ENCODE assay signal across 14 cellular contexts in genomic region chr20:45157977-45158376, GRCh38. TPM values are rescaled to one million over a fixed set of nuclear protein-coding genes. Genes with fewer than 3 reads are reported as not detected.
DNase-seq lines count a peak whose midpoint lies in the region; ATAC-seq and TF ChIP-seq lines count a peak whose summit lies in the region.
"Had no signal": no experiment of that assay in that cellular context is flagged by ENCODE, and none has a peak within 500 bp of the region (broad histone marks: within the 10 kb centered on the region; RNA-seq: fewer than 3 reads in every experiment).

No MANE protein-coding gene starts in this region.

- no peaks in the 10 kb centered on the region for H3K4me1 Mint-ChIP-seq in naive thymus-derived CD8-positive, alpha-beta T cell

- peaks cover 16 to 71% (median 36%) of the 10 kb centered on the region in 9 donors for H3K9me3 Mint-ChIP-seq in naive thymus-derived CD8-positive, alpha-beta T cell

- no peaks in the 10 kb centered on the region for H3K27me3 ChIP-seq in RWPE2 (ENCODE audit: insufficient read depth, poor library complexity, severe bottlenecking)
- H3K27me3 ChIP-seq: cardiac muscle cell had no signal

- peak overlapping the region; percentile 15 for H3K27ac ChIP-seq in RWPE2 (ENCODE audit: poor library complexity, severe bottlenecking)
- H3K27ac ChIP-seq: cardiac muscle cell had no signal

- ATAC-seq in RWPE2 (ENCODE audit: low read depth) (peak; percentile 98), HG02610 (IDR thresholded peaks at IDR 0.05; ENCODE audit: unreplicated experiment) (no peak), GM21825 (IDR thresholded peaks at IDR 0.05; ENCODE audit: unreplicated experiment) (no peak)
- no peak for ATAC-seq in naive thymus-derived CD8-positive, alpha-beta T cell

- H3K4me3 Mint-ChIP-seq in naive thymus-derived CD8-positive, alpha-beta T cell, result no peak overlapping the region

- DNase-seq in H4 (ENCODE audit: low spot score), result peak; percentile 53
- DNase-seq in RWPE2 (ENCODE audit: low spot score), result no peak
- DNase-seq in fibroblast of pulmonary artery (ENCODE audit: low read depth), result peak; percentile 87
- peak; percentile 21 for DNase-seq in putamen (ENCODE audit: low spot score)
- no peak for DNase-seq in naive thymus-derived CD8-positive, alpha-beta T cell
- DNase-seq in NCI-H2107 (lab: John Stamatoyannopoulos, UW), result no peak
- DNase-seq: activated T-cell treated with anti-CD3 and anti-CD28 coated beads for 4 hours, NCI-H1048, spleen, T1000 had no signal

- peaks cover 15% of the 10 kb centered on the region for H3K4me1 ChIP-seq in RWPE2 (ENCODE audit: insufficient read depth, poor library complexity, severe bottlenecking)

- no peak overlapping the region for H3K4me3 ChIP-seq in RWPE2 (ENCODE audit: severe bottlenecking)
- H3K4me3 ChIP-seq in fibroblast of pulmonary artery (replicated peaks; ENCODE audit: low read depth, low read length), result no peak overlapping the region
- H3K4me3 ChIP-seq: cardiac muscle cell, spleen had no signal

- H3K27me3 Mint-ChIP-seq in naive thymus-derived CD8-positive, alpha-beta T cell, result peaks cover 30 to 74% (median 39%) of the 10 kb centered on the region in 5 donors

- no peak overlapping the region for H3K27ac Mint-ChIP-seq in naive thymus-derived CD8-positive, alpha-beta T cell

- peaks cover 0 to 50% (median 24%) of the 10 kb centered on the region in 3 donors for H3K36me3 Mint-ChIP-seq in naive thymus-derived CD8-positive, alpha-beta T cell

- TF ChIP-seq CTCF in RWPE2 (IDR thresholded peaks at IDR 0.05; ENCODE audit: poor library complexity, severe bottlenecking), result no peak
- no peak for TF ChIP-seq CTCF in fibroblast of pulmonary artery (IDR thresholded peaks at IDR 0.05; ENCODE audit: low read length, missing control alignments)

- POLR2A ChIA-PET in naive thymus-derived CD8-positive, alpha-beta T cell (lab: Charles Lee), result no interaction called here

- H3K9me3 ChIP-seq in RWPE2 (ENCODE audit: severe bottlenecking), result peaks cover 13% of the 10 kb centered on the region

- H3K36me3 ChIP-seq in RWPE2 (ENCODE audit: low read depth), result no peaks in the 10 kb centered on the region
- H3K36me3 ChIP-seq: cardiac muscle cell, spleen had no signal

RNA-seq across cellular contexts. Expression of gene PI3, which starts 16.7 kb away (rescaled TPM):
- total RNA-seq in H4 (2014; rRNA removed; shearing (Covaris generic)), result not detected in 2 replicates
- not detected for total RNA-seq in naive thymus-derived CD8-positive, alpha-beta T cell
- polyA plus RNA-seq in naive thymus-derived CD8-positive, alpha-beta T cell, result not detected
- total RNA-seq: cardiac muscle cell, mononuclear cell had no signal
- polyA plus RNA-seq: cardiac muscle cell had no signal

RNA-seq across cellular contexts. Expression of gene WFDC12, which starts 33.7 kb away (rescaled TPM):
- not detected in 2 replicates for total RNA-seq in H4 (2014; rRNA removed; shearing (Covaris generic))
- total RNA-seq in naive thymus-derived CD8-positive, alpha-beta T cell, result not detected
- polyA plus RNA-seq in naive thymus-derived CD8-positive, alpha-beta T cell, result not detected
- total RNA-seq: cardiac muscle cell, mononuclear cell, spleen had no signal
- polyA plus RNA-seq: cardiac muscle cell, spleen had no signal

RNA-seq across cellular contexts. Expression of gene WFDC5, which starts 43.0 kb away (rescaled TPM):
- total RNA-seq in H4 (2014; rRNA removed; shearing (Covaris generic)), result not detected in 2 replicates
- total RNA-seq in naive thymus-derived CD8-positive, alpha-beta T cell, result not detected
- not detected for polyA plus RNA-seq in naive thymus-derived CD8-positive, alpha-beta T cell
- total RNA-seq: cardiac muscle cell, mononuclear cell, spleen had no signal
- polyA plus RNA-seq: cardiac muscle cell, spleen had no signal

RNA-seq across cellular contexts. Expression of gene SEMG1, which starts 48.9 kb away (rescaled TPM):
- total RNA-seq in H4 (2014; rRNA removed; shearing (Covaris generic)), result not detected in 2 replicates
- not detected for total RNA-seq in naive thymus-derived CD8-positive, alpha-beta T cell
- polyA plus RNA-seq in naive thymus-derived CD8-positive, alpha-beta T cell, result not detected
- total RNA-seq: cardiac muscle cell, mononuclear cell had no signal
- polyA plus RNA-seq: cardiac muscle cell, spleen had no signal

RNA-seq across cellular contexts. Expression of gene KCNS1, which starts 57.0 kb away (rescaled TPM):
- total RNA-seq in H4 (2014; rRNA removed; shearing (Covaris generic)), result not detected in 2 replicates
- not detected for total RNA-seq in naive thymus-derived CD8-positive, alpha-beta T cell
- not detected for polyA plus RNA-seq in naive thymus-derived CD8-positive, alpha-beta T cell
- total RNA-seq: cardiac muscle cell, mononuclear cell, spleen had no signal
- polyA plus RNA-seq: cardiac muscle cell had no signal

Comparison
In these comparisons a context has a peak if more than half of its experiments do, and no peak if none do; other contexts are left out.
1. DNase-seq: peak in H4 (single experiment), fibroblast of pulmonary artery (single experiment) and putamen (single experiment); none in RWPE2 (single experiment), naive thymus-derived CD8-positive, alpha-beta T cell (0 of 10) and NCI-H2107 (single experiment).